13 cellular contexts compared by ENCODE assay signal in the genomic region with DNA sequence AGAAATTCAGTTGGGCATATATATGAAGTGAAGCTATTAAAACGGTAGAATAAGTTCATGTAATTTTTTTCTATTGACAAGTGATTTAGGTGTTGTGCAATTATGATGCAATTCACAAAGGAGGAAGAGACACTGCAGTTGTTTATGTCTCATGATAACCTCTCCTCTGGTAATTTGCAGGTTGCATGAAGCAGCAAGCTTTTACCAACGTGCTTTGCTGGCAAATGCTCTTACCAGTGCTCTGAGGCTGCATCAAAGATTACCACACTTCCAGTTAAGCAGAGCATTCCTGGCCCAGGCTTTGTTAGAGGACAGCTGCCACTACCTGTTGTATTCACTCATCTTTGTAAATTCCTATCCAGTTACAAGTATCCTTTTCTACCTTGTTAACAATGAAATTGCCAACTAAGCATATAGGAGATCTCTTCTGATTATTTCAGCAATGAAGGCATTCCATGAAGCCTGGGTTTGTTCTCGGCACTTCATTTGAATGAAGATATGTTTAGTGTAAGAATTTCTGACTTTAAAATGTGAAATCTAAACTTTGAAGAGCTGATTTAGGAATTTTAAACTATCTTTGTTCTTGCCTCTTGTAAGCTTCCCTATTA. TPM values are rescaled to one million over a fixed set of nuclear protein-coding genes. Genes with fewer than 3 reads are reported as not detected.
DNase-seq lines count a peak whose midpoint lies in the region; TF ChIP-seq lines count a peak whose summit lies in the region.
"Had no signal": no experiment of that assay in that cellular context is flagged by ENCODE, and none has a peak within 500 bp of the region (broad histone marks: within the 10 kb centered on the region; RNA-seq: fewer than 3 reads in every experiment).

No MANE protein-coding gene starts in this region.

- no peak overlapping the region for H3K4me3 ChIP-seq in choroid plexus epithelial cell (ENCODE audit: low read depth, low read length)
- H3K4me3 ChIP-seq: lung had no signal

- DNase-seq in HCEC 1CT, result peak; percentile 33
- peak; percentile 54 for DNase-seq in NCI-H226
- peak; percentile 76 for DNase-seq in choroid plexus epithelial cell (ENCODE audit: low read depth)
- peak; percentile 11 for DNase-seq in myocyte (ENCODE audit: low read depth)
- DNase-seq in GOT3 (lab: John Stamatoyannopoulos, UW), result no peak
- no peak for DNase-seq in amniotic stem cell (lab: John Stamatoyannopoulos, UW)
- DNase-seq in DMS79 (lab: John Stamatoyannopoulos, UW), result no peak
- no peak for DNase-seq in stimulated activated CD8-positive, alpha-beta memory T cell treated with anti-CD3 and anti-CD28 coated beads, Interleukin-4, amount 100 ng/mL, for 48 hours
- DNase-seq: activated CD4-positive, alpha-beta T cell treated with anti-CD3 and anti-CD28 coated beads, Interleukin-2, amount 10 ng/mL, durations not matched to agents 24 days and 14 days; CD4-positive, alpha-beta memory T cell; hypothalamus; NCI-H1694 treated with DMSO at 0.1 percent for 48 hours had no signal

- TF ChIP-seq CTCF in choroid plexus epithelial cell (conservative IDR thresholded peaks at IDR 0.05; ENCODE audit: low read depth, low read length), result no peak

RNA-seq across cellular contexts. Expression of gene TMEM33, which starts 3.9 kb away (rescaled TPM):
- 63.5 and 99.3 TPM in 2 replicates for total RNA-seq in myocyte
- polyA plus RNA-seq in myocyte (2012), result 29.4 TPM

RNA-seq across cellular contexts. Expression of gene DCAF4L1, which starts 42.4 kb away (rescaled TPM):
- total RNA-seq in myocyte, result 0.32 and 0.42 TPM in 2 replicates
- polyA plus RNA-seq in myocyte (2012), result 0.11 TPM
- polyA plus RNA-seq: CD4-positive, alpha-beta memory T cell had no signal

RNA-seq across cellular contexts. Expression of gene SLC30A9, which starts 51.2 kb away (rescaled TPM):
- 65.9 and 72.4 TPM in 2 replicates for total RNA-seq in myocyte
- 22.6 TPM for polyA plus RNA-seq in myocyte (2012)

Comparison
In these comparisons a context has a peak if more than half of its experiments do, and no peak if none do; other contexts are left out.
1. DNase-seq: peak in HCEC 1CT (single experiment), NCI-H226 (single experiment), choroid plexus epithelial cell (single experiment) and myocyte (single experiment); none in GOT3 (single experiment), amniotic stem cell (single experiment), DMS79 (single experiment) and stimulated activated CD8-positive, alpha-beta memory T cell treated with anti-CD3 and anti-CD28 coated beads, Interleukin-4, amount 100 ng/mL, for 48 hours (single experiment).